2 cellular contexts compared by ENCODE assay signal in genomic region chr19:38837656-38838121, GRCh38.
TF ChIP-seq lines count a peak whose summit lies in the region.

No MANE protein-coding gene starts in this region.

TF ChIP-seq in GM12878, 131 proteins besides CTCF, POLR2A, EP300 and RAD21:
- TF ChIP-seq ZBTB40 (IDR thresholded peaks at IDR 0.05; ENCODE audit: borderline replicate concordance) (no peak), MYB (IDR thresholded peaks at IDR 0.05; ENCODE audit: borderline replicate concordance, low read depth, low read length) (no peak), MYC (IDR thresholded peaks at IDR 0.05; ENCODE audit: insufficient read depth, insufficient read length, insufficient replicate concordance, low read length, severe bottlenecking) (no peak), ZNF274 (IDR thresholded peaks at IDR 0.05; ENCODE audit: insufficient read depth, insufficient read length) (no peak), NR2C2 (IDR thresholded peaks at IDR 0.05; ENCODE audit: borderline replicate concordance, control insufficient read depth, insufficient read length, low read depth) (no peak), POLR2AphosphoS5 (IDR thresholded peaks at IDR 0.05; ENCODE audit: low read length) (no peak; the same call in 1 of the 2 replicates), MXI1 (IDR thresholded peaks at IDR 0.05; ENCODE audit: low read depth, low read length) (no peak), ZZZ3 (IDR thresholded peaks at IDR 0.05; ENCODE audit: control insufficient read depth, insufficient read length, low read depth) (no peak), KDM1A (IDR thresholded peaks at IDR 0.05; ENCODE audit: borderline replicate concordance) (no peak), TARDBP (IDR thresholded peaks at IDR 0.05; ENCODE audit: borderline replicate concordance) (no peak), SMAD1 (IDR thresholded peaks at IDR 0.05; ENCODE audit: low read depth, partially characterized antibody) (no peak)
- TF ChIP-seq, protein P1, sequence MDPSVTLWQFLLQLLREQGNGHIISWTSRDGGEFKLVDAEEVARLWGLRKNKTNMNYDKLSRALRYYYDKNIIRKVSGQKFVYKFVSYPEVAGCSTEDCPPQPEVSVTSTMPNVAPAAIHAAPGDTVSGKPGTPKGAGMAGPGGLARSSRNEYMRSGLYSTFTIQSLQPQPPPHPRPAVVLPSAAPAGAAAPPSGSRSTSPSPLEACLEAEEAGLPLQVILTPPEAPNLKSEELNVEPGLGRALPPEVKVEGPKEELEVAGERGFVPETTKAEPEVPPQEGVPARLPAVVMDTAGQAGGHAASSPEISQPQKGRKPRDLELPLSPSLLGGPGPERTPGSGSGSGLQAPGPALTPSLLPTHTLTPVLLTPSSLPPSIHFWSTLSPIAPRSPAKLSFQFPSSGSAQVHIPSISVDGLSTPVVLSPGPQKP (IDR thresholded peaks at IDR 0.05; ENCODE audit: low read depth, low read length) = no peak
- TF ChIP-seq, protein P2, sequence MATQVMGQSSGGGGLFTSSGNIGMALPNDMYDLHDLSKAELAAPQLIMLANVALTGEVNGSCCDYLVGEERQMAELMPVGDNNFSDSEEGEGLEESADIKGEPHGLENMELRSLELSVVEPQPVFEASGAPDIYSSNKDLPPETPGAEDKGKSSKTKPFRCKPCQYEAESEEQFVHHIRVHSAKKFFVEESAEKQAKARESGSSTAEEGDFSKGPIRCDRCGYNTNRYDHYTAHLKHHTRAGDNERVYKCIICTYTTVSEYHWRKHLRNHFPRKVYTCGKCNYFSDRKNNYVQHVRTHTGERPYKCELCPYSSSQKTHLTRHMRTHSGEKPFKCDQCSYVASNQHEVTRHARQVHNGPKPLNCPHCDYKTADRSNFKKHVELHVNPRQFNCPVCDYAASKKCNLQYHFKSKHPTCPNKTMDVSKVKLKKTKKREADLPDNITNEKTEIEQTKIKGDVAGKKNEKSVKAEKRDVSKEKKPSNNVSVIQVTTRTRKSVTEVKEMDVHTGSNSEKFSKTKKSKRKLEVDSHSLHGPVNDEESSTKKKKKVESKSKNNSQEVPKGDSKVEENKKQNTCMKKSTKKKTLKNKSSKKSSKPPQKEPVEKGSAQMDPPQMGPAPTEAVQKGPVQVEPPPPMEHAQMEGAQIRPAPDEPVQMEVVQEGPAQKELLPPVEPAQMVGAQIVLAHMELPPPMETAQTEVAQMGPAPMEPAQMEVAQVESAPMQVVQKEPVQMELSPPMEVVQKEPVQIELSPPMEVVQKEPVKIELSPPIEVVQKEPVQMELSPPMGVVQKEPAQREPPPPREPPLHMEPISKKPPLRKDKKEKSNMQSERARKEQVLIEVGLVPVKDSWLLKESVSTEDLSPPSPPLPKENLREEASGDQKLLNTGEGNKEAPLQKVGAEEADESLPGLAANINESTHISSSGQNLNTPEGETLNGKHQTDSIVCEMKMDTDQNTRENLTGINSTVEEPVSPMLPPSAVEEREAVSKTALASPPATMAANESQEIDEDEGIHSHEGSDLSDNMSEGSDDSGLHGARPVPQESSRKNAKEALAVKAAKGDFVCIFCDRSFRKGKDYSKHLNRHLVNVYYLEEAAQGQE (IDR thresholded peaks at IDR 0.05; ENCODE audit: low read depth, low read length) = no peak
- TF ChIP-seq, protein P3, sequence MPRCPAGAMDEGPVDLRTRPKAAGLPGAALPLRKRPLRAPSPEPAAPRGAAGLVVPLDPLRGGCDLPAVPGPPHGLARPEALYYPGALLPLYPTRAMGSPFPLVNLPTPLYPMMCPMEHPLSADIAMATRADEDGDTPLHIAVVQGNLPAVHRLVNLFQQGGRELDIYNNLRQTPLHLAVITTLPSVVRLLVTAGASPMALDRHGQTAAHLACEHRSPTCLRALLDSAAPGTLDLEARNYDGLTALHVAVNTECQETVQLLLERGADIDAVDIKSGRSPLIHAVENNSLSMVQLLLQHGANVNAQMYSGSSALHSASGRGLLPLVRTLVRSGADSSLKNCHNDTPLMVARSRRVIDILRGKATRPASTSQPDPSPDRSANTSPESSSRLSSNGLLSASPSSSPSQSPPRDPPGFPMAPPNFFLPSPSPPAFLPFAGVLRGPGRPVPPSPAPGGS (IDR thresholded peaks at IDR 0.05; ENCODE audit: borderline replicate concordance, insufficient read depth, low read depth, low read length, poor library complexity, severe bottlenecking) = no peak

TF ChIP-seq in GM23338, 12 proteins besides CTCF, POLR2A, EP300 and RAD21:
- no peak for TF ChIP-seq POLR2AphosphoS5 (IDR thresholded peaks at IDR 0.05; ENCODE audit: low read depth)
- TF ChIP-seq CREB1 (CRISPR knock-in tag; IDR thresholded peaks at IDR 0.05; ENCODE audit: low read depth) = no peak
- TF ChIP-seq, protein P2 (IDR thresholded peaks at IDR 0.05; ENCODE audit: unreplicated experiment) = no peak
- TF ChIP-seq, protein P4, sequence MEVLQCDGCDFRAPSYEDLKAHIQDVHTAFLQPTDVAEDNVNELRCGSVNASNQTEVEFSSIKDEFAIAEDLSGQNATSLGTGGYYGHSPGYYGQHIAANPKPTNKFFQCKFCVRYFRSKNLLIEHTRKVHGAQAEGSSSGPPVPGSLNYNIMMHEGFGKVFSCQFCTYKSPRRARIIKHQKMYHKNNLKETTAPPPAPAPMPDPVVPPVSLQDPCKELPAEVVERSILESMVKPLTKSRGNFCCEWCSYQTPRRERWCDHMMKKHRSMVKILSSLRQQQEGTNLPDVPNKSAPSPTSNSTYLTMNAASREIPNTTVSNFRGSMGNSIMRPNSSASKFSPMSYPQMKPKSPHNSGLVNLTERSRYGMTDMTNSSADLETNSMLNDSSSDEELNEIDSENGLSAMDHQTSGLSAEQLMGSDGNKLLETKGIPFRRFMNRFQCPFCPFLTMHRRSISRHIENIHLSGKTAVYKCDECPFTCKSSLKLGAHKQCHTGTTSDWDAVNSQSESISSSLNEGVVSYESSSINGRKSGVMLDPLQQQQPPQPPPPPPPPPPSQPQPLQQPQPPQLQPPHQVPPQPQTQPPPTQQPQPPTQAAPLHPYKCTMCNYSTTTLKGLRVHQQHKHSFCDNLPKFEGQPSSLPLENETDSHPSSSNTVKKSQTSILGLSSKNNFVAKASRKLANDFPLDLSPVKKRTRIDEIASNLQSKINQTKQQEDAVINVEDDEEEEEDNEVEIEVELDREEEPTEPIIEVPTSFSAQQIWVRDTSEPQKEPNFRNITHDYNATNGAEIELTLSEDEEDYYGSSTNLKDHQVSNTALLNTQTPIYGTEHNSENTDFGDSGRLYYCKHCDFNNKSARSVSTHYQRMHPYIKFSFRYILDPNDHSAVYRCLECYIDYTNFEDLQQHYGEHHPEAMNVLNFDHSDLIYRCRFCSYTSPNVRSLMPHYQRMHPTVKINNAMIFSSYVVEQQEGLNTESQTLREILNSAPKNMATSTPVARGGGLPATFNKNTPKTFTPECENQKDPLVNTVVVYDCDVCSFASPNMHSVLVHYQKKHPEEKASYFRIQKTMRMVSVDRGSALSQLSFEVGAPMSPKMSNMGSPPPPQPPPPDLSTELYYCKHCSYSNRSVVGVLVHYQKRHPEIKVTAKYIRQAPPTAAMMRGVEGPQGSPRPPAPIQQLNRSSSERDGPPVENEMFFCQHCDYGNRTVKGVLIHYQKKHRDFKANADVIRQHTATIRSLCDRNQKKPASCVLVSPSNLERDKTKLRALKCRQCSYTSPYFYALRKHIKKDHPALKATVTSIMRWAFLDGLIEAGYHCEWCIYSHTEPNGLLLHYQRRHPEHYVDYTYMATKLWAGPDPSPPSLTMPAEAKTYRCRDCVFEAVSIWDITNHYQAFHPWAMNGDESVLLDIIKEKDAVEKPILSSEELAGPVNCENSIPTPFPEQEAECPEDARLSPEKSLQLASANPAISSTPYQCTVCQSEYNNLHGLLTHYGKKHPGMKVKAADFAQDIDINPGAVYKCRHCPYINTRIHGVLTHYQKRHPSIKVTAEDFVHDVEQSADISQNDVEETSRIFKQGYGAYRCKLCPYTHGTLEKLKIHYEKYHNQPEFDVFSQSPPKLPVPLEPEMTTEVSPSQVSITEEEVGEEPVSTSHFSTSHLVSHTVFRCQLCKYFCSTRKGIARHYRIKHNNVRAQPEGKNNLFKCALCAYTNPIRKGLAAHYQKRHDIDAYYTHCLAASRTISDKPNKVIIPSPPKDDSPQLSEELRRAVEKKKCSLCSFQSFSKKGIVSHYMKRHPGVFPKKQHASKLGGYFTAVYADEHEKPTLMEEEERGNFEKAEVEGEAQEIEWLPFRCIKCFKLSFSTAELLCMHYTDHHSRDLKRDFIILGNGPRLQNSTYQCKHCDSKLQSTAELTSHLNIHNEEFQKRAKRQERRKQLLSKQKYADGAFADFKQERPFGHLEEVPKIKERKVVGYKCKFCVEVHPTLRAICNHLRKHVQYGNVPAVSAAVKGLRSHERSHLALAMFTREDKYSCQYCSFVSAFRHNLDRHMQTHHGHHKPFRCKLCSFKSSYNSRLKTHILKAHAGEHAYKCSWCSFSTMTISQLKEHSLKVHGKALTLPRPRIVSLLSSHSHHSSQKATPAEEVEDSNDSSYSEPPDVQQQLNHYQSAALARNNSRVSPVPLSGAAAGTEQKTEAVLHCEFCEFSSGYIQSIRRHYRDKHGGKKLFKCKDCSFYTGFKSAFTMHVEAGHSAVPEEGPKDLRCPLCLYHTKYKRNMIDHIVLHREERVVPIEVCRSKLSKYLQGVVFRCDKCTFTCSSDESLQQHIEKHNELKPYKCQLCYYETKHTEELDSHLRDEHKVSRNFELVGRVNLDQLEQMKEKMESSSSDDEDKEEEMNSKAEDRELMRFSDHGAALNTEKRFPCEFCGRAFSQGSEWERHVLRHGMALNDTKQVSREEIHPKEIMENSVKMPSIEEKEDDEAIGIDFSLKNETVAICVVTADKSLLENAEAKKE (CRISPR knock-in tag; IDR thresholded peaks at IDR 0.05) = no peak
